In the genomic region with DNA sequence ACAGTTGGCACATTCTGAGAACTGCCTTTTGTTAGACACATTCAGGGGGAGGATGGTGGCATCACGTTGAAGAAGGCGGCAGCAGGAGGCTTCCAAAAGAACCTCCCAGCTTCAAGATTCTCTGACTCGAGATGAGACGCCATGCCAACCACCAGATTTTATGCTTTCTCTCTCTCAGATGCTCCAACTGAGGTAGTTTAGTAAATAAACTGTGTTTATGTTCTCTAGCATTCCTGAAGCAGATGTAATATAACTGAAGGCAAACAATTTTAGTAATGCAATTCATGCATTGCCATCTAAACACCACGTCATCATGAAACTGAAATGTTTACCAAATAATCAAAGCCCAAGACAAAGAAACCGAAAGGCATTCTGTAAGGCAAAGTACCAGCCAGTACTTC, we compare ENCODE assay signal across 11 cellular contexts.
A peak's percentile ranks its signal among the peaks of the same experiment; 100 is the strongest.
DNase-seq lines count a peak whose midpoint lies in the region; ATAC-seq and TF ChIP-seq lines count a peak whose summit lies in the region.
"Had no signal": no experiment of that assay in that cellular context is flagged by ENCODE, and none has a peak within 500 bp of the region (broad histone marks: within the 10 kb centered on the region; RNA-seq: fewer than 3 reads in every experiment).

No MANE protein-coding gene starts in this region.

- H3K27ac Mint-ChIP-seq in activated CD4-positive, alpha-beta memory T cell treated with anti-CD3 and anti-CD28 coated beads, Interleukin-2, amount 10 ng/mL, durations not matched to agents 7 days and 5 days, result peak overlapping the region; percentile 93
- peak overlapping the region; percentile 100 for H3K27ac Mint-ChIP-seq in natural killer cell treated with Interleukin-12 subunit alpha and Interleukin-12 subunit beta and Interleukin-15 and Interleukin-18, amount 100 ng/mL, for 72 hours

- CTCF ChIA-PET in activated CD4-positive, alpha-beta memory T cell treated with anti-CD3 and anti-CD28 coated beads, Interleukin-2, amount 10 ng/mL, durations not matched to agents 7 days and 5 days (lab: Charles Lee), result interaction anchor here (0.8 to 1.3 kb wide), 2 partner anchors 100 to 101 kb away, joined by 3 read pairs; no protein-coding TSS in a partner anchor
- CTCF ChIA-PET in RWPE1 (lab: Yijun Ruan, JAX), result no interaction called here

- DNase-seq in NCI-H2107 treated with DMSO at 0.1 percent for 48 hours (lab: John Stamatoyannopoulos, UW; ENCODE audit: unreplicated experiment) (peak; percentile 58), NCI-H2107 (lab: John Stamatoyannopoulos, UW) (no peak), RWPE1 (ENCODE audit: low spot score) (no peak), COLO829 (ENCODE audit: low spot score) (no peak)
- DNase-seq in activated CD4-positive, alpha-beta memory T cell treated with anti-CD3 and anti-CD28 coated beads, Interleukin-2, amount 10 ng/mL, durations not matched to agents 7 days and 5 days, result peak; percentile 49
- DNase-seq in natural killer cell treated with Interleukin-12 subunit alpha and Interleukin-12 subunit beta and Interleukin-15 and Interleukin-18, amount 100 ng/mL, for 72 hours (ENCODE audit: low spot score), result no peak
- DNase-seq: stimulated activated CD4-positive, alpha-beta T cell treated with anti-CD3 and anti-CD28 coated beads, Interleukin-4, amount 100 ng/mL, for 24 hours had no signal

- peaks cover 72% of the 10 kb centered on the region for H3K36me3 Mint-ChIP-seq in activated CD4-positive, alpha-beta memory T cell treated with anti-CD3 and anti-CD28 coated beads, Interleukin-2, amount 10 ng/mL, durations not matched to agents 7 days and 5 days (ENCODE audit: low read depth)
- peaks cover 19% of the 10 kb centered on the region for H3K36me3 Mint-ChIP-seq in natural killer cell treated with Interleukin-12 subunit alpha and Interleukin-12 subunit beta and Interleukin-15 and Interleukin-18, amount 100 ng/mL, for 72 hours

- H3K4me3 Mint-ChIP-seq in activated CD4-positive, alpha-beta memory T cell treated with anti-CD3 and anti-CD28 coated beads, Interleukin-2, amount 10 ng/mL, durations not matched to agents 7 days and 5 days, result peak overlapping the region; percentile 64
- H3K4me3 Mint-ChIP-seq in natural killer cell treated with Interleukin-12 subunit alpha and Interleukin-12 subunit beta and Interleukin-15 and Interleukin-18, amount 100 ng/mL, for 72 hours, result peak overlapping the region; percentile 73

- peaks cover 95% of the 10 kb centered on the region for H3K4me1 Mint-ChIP-seq in activated CD4-positive, alpha-beta memory T cell treated with anti-CD3 and anti-CD28 coated beads, Interleukin-2, amount 10 ng/mL, durations not matched to agents 7 days and 5 days
- peaks cover 85 to 94% of the 10 kb centered on the region in 2 donors for H3K4me1 Mint-ChIP-seq in natural killer cell treated with Interleukin-12 subunit alpha and Interleukin-12 subunit beta and Interleukin-15 and Interleukin-18, amount 100 ng/mL, for 72 hours (ENCODE audit: low read depth in 2 of 2)

- H3K27me3 Mint-ChIP-seq in activated CD4-positive, alpha-beta memory T cell treated with anti-CD3 and anti-CD28 coated beads, Interleukin-2, amount 10 ng/mL, durations not matched to agents 7 days and 5 days, result no peaks in the 10 kb centered on the region
- no peaks in the 10 kb centered on the region for H3K27me3 Mint-ChIP-seq in natural killer cell treated with Interleukin-12 subunit alpha and Interleukin-12 subunit beta and Interleukin-15 and Interleukin-18, amount 100 ng/mL, for 72 hours

- TF ChIP-seq CTCF in RWPE1 (conservative IDR thresholded peaks at IDR 0.05; ENCODE audit: low read depth), result no peak

- POLR2A ChIA-PET in activated CD4-positive, alpha-beta memory T cell treated with anti-CD3 and anti-CD28 coated beads, Interleukin-2, amount 10 ng/mL, durations not matched to agents 7 days and 5 days (lab: Charles Lee), result interaction anchor here (0.6 to 2.1 kb wide), 12 partner anchors 9 to 205 kb away, joined by 3 to 34 read pairs (median 4); a partner anchor contains a TSS
- POLR2A ChIA-PET in RWPE1 (lab: Yijun Ruan, JAX; ENCODE audit: low non-redundant PET), result no interaction called here

- peak; percentile 59 for ATAC-seq in HG02642 (IDR thresholded peaks at IDR 0.05; ENCODE audit: poor library complexity, unreplicated experiment)
- ATAC-seq in natural killer cell treated with Interleukin-12 subunit alpha and Interleukin-12 subunit beta and Interleukin-15 and Interleukin-18, amount 100 ng/mL, for 72 hours, result peak in 1 of 2 donors; percentile 38
- ATAC-seq in GM19467 (IDR thresholded peaks at IDR 0.05; ENCODE audit: unreplicated experiment), result no peak
- ATAC-seq: Panc1 had no signal

- no peak overlapping the region for H3K27ac ChIP-seq in RWPE1
- H3K27ac ChIP-seq: 22Rv1 had no signal

- peaks cover 6% of the 10 kb centered on the region for H3K9me3 Mint-ChIP-seq in activated CD4-positive, alpha-beta memory T cell treated with anti-CD3 and anti-CD28 coated beads, Interleukin-2, amount 10 ng/mL, durations not matched to agents 7 days and 5 days
- H3K9me3 Mint-ChIP-seq in natural killer cell treated with Interleukin-12 subunit alpha and Interleukin-12 subunit beta and Interleukin-15 and Interleukin-18, amount 100 ng/mL, for 72 hours, result peaks cover 3% of the 10 kb centered on the region

Comparison
In these comparisons a context has a peak if more than half of its experiments do, and no peak if none do; other contexts are left out.
1. DNase-seq: peak in NCI-H2107 treated with DMSO at 0.1 percent for 48 hours (single experiment) and activated CD4-positive, alpha-beta memory T cell treated with anti-CD3 and anti-CD28 coated beads, Interleukin-2, amount 10 ng/mL, durations not matched to agents 7 days and 5 days (single experiment); none in NCI-H2107 (single experiment), natural killer cell treated with Interleukin-12 subunit alpha and Interleukin-12 subunit beta and Interleukin-15 and Interleukin-18, amount 100 ng/mL, for 72 hours (single experiment), RWPE1 (single experiment) and COLO829 (single experiment).